Comparison of ENCODE assay signal across 35 cellular contexts in the genomic region with DNA sequence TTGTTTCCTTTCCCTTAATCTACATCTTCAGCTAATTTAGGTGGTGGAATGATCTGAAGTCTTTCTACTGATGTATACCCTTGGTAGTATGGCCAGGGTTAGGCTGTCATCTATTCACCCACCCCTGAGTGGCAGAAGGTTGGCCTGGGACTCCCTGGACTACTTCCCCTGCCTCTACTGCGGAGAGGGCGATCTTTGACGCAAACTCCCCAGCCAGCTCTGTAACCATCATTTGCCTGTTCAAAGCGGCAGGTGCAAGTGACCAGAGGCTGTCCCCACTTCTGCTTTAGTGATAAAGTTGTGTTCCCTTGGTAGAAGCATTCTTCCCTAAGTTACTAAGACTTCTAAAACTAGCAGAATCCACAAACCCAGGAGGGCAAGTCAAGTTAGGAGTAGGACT.
"Had no signal": no experiment of that assay in that cellular context is flagged by ENCODE, and none has a peak within 500 bp of the region (broad histone marks: within the 10 kb centered on the region; RNA-seq: fewer than 3 reads in every experiment).

No MANE protein-coding gene starts in this region.

- ATAC-seq: activated CD8-positive, alpha-beta T cell treated with anti-CD3 and anti-CD28 coated beads, Interleukin-2, amount 10 ng/mL, durations not matched to agents 7 days and 5 days; activated naive CD8-positive, alpha-beta T cell treated with anti-CD3 and anti-CD28 coated beads, Interleukin-2, amount 50 U/mL, for 24 hours had no signal

- H3K4me1 Mint-ChIP-seq: activated B cell treated with CpG ODN at 0.5 μM for 24 hours; activated CD4-positive, alpha-beta T cell treated with anti-CD3 and anti-CD28 coated beads, Interleukin-2, amount 10 ng/mL, durations not matched to agents 24 days and 14 days; activated naive CD4-positive, alpha-beta T cell treated with anti-CD3 and anti-CD28 coated beads, Interleukin-2, amount 10 ng/mL, durations not matched to agents 7 days and 5 days; activated naive CD4-positive, alpha-beta T cell treated with anti-CD3 and anti-CD28 coated beads, Interleukin-2, amount 50 U/mL, for 24 hours; activated naive CD8-positive, alpha-beta T cell treated with anti-CD3 and anti-CD28 coated beads, Interleukin-2, amount 10 ng/mL, durations not matched to agents 7 days and 5 days; activated naive CD8-positive, alpha-beta T cell treated with anti-CD3 and anti-CD28 coated beads, Interleukin-2, amount 50 U/mL, for 24 hours; central memory CD8-positive, alpha-beta T cell had no signal

- H3K9me3 Mint-ChIP-seq: activated B cell treated with CpG ODN at 0.5 μM for 24 hours; activated CD4-positive, alpha-beta memory T cell treated with anti-CD3 and anti-CD28 coated beads for 36 hours; activated CD4-positive, alpha-beta T cell treated with anti-CD3 and anti-CD28 coated beads, Interleukin-2, amount 10 ng/mL, durations not matched to agents 24 days and 14 days; activated naive CD4-positive, alpha-beta T cell treated with anti-CD3 and anti-CD28 coated beads, Interleukin-2, amount 10 ng/mL, durations not matched to agents 7 days and 5 days; activated naive CD4-positive, alpha-beta T cell treated with anti-CD3 and anti-CD28 coated beads, Interleukin-2, amount 50 U/mL, for 24 hours; activated naive CD8-positive, alpha-beta T cell treated with anti-CD3 and anti-CD28 coated beads, Interleukin-2, amount 10 ng/mL, durations not matched to agents 7 days and 5 days; activated naive CD8-positive, alpha-beta T cell treated with anti-CD3 and anti-CD28 coated beads, Interleukin-2, amount 50 U/mL, for 24 hours; activated T-cell treated with anti-CD3 and anti-CD28 coated beads, Interleukin-2, amount 50 U/mL, for 24 hours; activated T-helper 2 cell treated with anti-CD3 and anti-CD28 coated beads, Interferon-gamma antibody, Interleukin-2, Interleukin-4, amounts not matched to agents 10 μg/mL and 5 μg/mL and 100 μg/mL, durations not matched to agents 14 hours and 24 hours and 36 hours; brain; central memory CD8-positive, alpha-beta T cell; T-helper 1 cell treated with Interleukin-12 subunit alpha and Interleukin-12 subunit beta and Interleukin-4 antibody, amounts not matched to agents 30 μg/mL and 1 μg/mL, for 36 hours; T-helper 2 cell treated with Interferon-gamma antibody and Interleukin-4, amounts not matched to agents 5 μg/mL and 100 μg/mL, for 36 hours had no signal

- H3K4me3 Mint-ChIP-seq: activated B cell treated with CpG ODN at 0.5 μM for 24 hours; activated CD4-positive, alpha-beta memory T cell treated with anti-CD3 and anti-CD28 coated beads for 36 hours; activated CD4-positive, alpha-beta T cell treated with anti-CD3 and anti-CD28 coated beads, Interleukin-2, amount 10 ng/mL, durations not matched to agents 24 days and 14 days; activated CD8-positive, alpha-beta T cell treated with anti-CD3 and anti-CD28 coated beads, Interleukin-2, amount 10 ng/mL, durations not matched to agents 7 days and 5 days; activated naive CD4-positive, alpha-beta T cell treated with anti-CD3 and anti-CD28 coated beads, Interleukin-2, amount 10 ng/mL, durations not matched to agents 7 days and 5 days; activated naive CD4-positive, alpha-beta T cell treated with anti-CD3 and anti-CD28 coated beads, Interleukin-2, amount 50 U/mL, for 24 hours; activated naive CD8-positive, alpha-beta T cell; activated naive CD8-positive, alpha-beta T cell treated with anti-CD3 and anti-CD28 coated beads, Interleukin-2, amount 10 ng/mL, durations not matched to agents 7 days and 5 days; activated naive CD8-positive, alpha-beta T cell treated with anti-CD3 and anti-CD28 coated beads, Interleukin-2, amount 50 U/mL, for 24 hours; activated T-cell treated with anti-CD3 and anti-CD28 coated beads, Interleukin-2, amount 50 U/mL, for 24 hours; brain; central memory CD8-positive, alpha-beta T cell; T-helper 1 cell treated with Interleukin-12 subunit alpha and Interleukin-12 subunit beta and Interleukin-4 antibody, amounts not matched to agents 30 μg/mL and 1 μg/mL, for 36 hours; T-helper 2 cell treated with Interferon-gamma antibody and Interleukin-4, amounts not matched to agents 5 μg/mL and 100 μg/mL, for 36 hours had no signal

- H3K27ac ChIP-seq: ascending aorta, cardiac muscle cell, VCaP had no signal

- H3K27me3 Mint-ChIP-seq: activated CD4-positive, alpha-beta T cell treated with anti-CD3 and anti-CD28 coated beads, Interleukin-2, amount 10 ng/mL, durations not matched to agents 24 days and 14 days; activated naive CD4-positive, alpha-beta T cell treated with anti-CD3 and anti-CD28 coated beads, Interleukin-2, amount 50 U/mL, for 24 hours had no signal

- H3K36me3 Mint-ChIP-seq: activated CD4-positive, alpha-beta memory T cell treated with anti-CD3 and anti-CD28 coated beads for 36 hours; activated naive CD4-positive, alpha-beta T cell treated with anti-CD3 and anti-CD28 coated beads, Interleukin-2, amount 10 ng/mL, durations not matched to agents 7 days and 5 days; activated naive CD4-positive, alpha-beta T cell treated with anti-CD3 and anti-CD28 coated beads, Interleukin-2, amount 50 U/mL, for 24 hours; activated naive CD8-positive, alpha-beta T cell; activated naive CD8-positive, alpha-beta T cell treated with anti-CD3 and anti-CD28 coated beads, Interleukin-2, amount 10 ng/mL, durations not matched to agents 7 days and 5 days; brain had no signal

- DNase-seq: activated B cell treated with CpG ODN at 0.5 μM for 24 hours; activated CD4-positive, alpha-beta memory T cell treated with anti-CD3 and anti-CD28 coated beads for 36 hours; activated CD4-positive, alpha-beta T cell treated with anti-CD3 and anti-CD28 coated beads for 4 hours; activated CD4-positive, alpha-beta T cell treated with anti-CD3 and anti-CD28 coated beads, Interleukin-2, amount 10 ng/mL, durations not matched to agents 24 days and 14 days; activated CD4-positive, alpha-beta T cell treated with anti-CD3 and anti-CD28 coated beads, Interleukin-2, amount 50 U/mL, for 1 hour; activated CD4-positive, alpha-beta T cell treated with anti-CD3 and anti-CD28 coated beads, Interleukin-2, amount 50 U/mL, for 4 hours; activated CD4-positive, CD25-positive, alpha-beta regulatory T cell treated with anti-CD3 and anti-CD28 coated beads, Interleukin-2, amount 50 U/mL, for 72 hours; activated CD8-positive, alpha-beta memory T cell treated with anti-CD3 and anti-CD28 coated beads, Interleukin-2, amount 50 U/mL, for 48 hours; activated CD8-positive, alpha-beta T cell treated with anti-CD3 and anti-CD28 coated beads, Interleukin-2, amount 10 ng/mL, durations not matched to agents 7 days and 5 days; activated effector memory CD4-positive, alpha-beta T cell treated with Interleukin-2 at 50 U/mL for 16 hours; activated gamma-delta T cell; activated naive CD4-positive, alpha-beta T cell treated with anti-CD3 and anti-CD28 coated beads, Interleukin-2, amount 10 ng/mL, durations not matched to agents 7 days and 5 days; activated naive CD4-positive, alpha-beta T cell treated with Interleukin-2 at 50 U/mL for 16 hours; activated naive CD8-positive, alpha-beta T cell treated with anti-CD3 and anti-CD28 coated beads, Interleukin-2, amount 10 ng/mL, durations not matched to agents 7 days and 5 days; activated naive CD8-positive, alpha-beta T cell treated with anti-CD3 and anti-CD28 coated beads, Interleukin-2, amount 50 U/mL, for 24 hours; activated T-cell treated with anti-CD3 and anti-CD28 coated beads, Interleukin-2, amount 50 U/mL, for 24 hours; activated T-cell treated with anti-CD3 and anti-CD28 coated beads, Interleukin-2, amount 50 U/mL, for 48 hours; amygdala; anterior cingulate cortex; caudate nucleus; cerebellar nuclear complex; SW 1271; T-helper 1 cell; T-helper 2 cell; T-helper 9 cell had no signal

- H3K36me3 ChIP-seq: ascending aorta, cardiac muscle cell had no signal

- H3K27me3 ChIP-seq: ascending aorta, cardiac muscle cell had no signal

- H3K9me3 ChIP-seq: ascending aorta had no signal

- H3K27ac Mint-ChIP-seq: activated B cell treated with CpG ODN at 0.5 μM for 24 hours; activated CD4-positive, alpha-beta memory T cell treated with anti-CD3 and anti-CD28 coated beads for 36 hours; activated CD4-positive, alpha-beta T cell treated with anti-CD3 and anti-CD28 coated beads, Interleukin-2, amount 10 ng/mL, durations not matched to agents 24 days and 14 days; activated CD8-positive, alpha-beta T cell treated with anti-CD3 and anti-CD28 coated beads, Interleukin-2, amount 10 ng/mL, durations not matched to agents 7 days and 5 days; activated naive CD4-positive, alpha-beta T cell treated with anti-CD3 and anti-CD28 coated beads, Interleukin-2, amount 10 ng/mL, durations not matched to agents 7 days and 5 days; activated naive CD4-positive, alpha-beta T cell treated with anti-CD3 and anti-CD28 coated beads, Interleukin-2, amount 50 U/mL, for 24 hours; activated naive CD8-positive, alpha-beta T cell; activated naive CD8-positive, alpha-beta T cell treated with anti-CD3 and anti-CD28 coated beads, Interleukin-2, amount 10 ng/mL, durations not matched to agents 7 days and 5 days; activated naive CD8-positive, alpha-beta T cell treated with anti-CD3 and anti-CD28 coated beads, Interleukin-2, amount 50 U/mL, for 24 hours; activated T-cell treated with anti-CD3 and anti-CD28 coated beads, Interleukin-2, amount 50 U/mL, for 24 hours; activated T-helper 2 cell treated with anti-CD3 and anti-CD28 coated beads, Interferon-gamma antibody, Interleukin-2, Interleukin-4, amounts not matched to agents 10 μg/mL and 5 μg/mL and 100 μg/mL, durations not matched to agents 14 hours and 24 hours and 36 hours; brain; T-helper 1 cell treated with Interleukin-12 subunit alpha and Interleukin-12 subunit beta and Interleukin-4 antibody, amounts not matched to agents 30 μg/mL and 1 μg/mL, for 36 hours; T-helper 2 cell treated with Interferon-gamma antibody and Interleukin-4, amounts not matched to agents 5 μg/mL and 100 μg/mL, for 36 hours had no signal

- H3K4me3 ChIP-seq: ascending aorta, cardiac muscle cell had no signal
